In the genomic region with DNA sequence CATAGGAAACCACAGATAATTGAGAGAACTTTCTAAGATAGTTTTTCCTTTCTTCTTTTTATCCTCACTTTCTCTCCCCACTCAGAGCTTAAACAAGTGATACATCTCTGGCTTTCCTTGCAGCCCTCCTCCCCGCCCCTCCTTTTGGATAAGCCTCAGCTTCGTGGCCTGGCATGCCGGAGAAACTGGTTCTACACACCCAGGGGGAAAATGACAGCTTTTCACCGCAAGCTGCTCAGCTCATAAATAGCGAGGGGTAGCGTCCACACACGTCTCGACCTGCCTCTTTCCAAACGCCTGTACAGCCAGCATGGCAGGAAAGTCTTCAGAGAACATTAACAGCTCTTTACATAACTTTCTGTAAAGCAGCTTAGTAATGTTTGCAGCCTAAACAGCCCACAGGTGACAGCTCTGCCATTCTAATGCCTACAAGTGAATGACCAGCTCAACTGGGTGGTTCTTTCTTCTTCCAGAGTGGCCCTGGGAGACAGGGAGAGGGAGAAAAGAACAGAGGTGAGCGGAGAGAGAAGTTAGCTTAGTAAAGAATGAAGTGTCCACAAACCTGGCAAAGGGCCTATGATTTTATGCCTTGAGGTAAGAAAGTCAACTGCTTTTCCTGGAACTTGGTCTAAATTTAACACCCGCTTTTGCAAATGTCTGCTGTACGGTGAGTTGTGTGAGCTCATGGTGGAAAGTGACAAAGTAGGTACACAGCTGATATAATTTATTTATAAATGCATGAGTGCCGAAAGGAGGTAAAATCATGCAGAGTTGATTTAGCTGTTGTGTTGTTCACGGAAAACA, we compare ENCODE assay signal across 20 cellular contexts.
DNase-seq lines count a peak whose midpoint lies in the region; ATAC-seq and TF ChIP-seq lines count a peak whose summit lies in the region.
"Had no signal": no experiment of that assay in that cellular context is flagged by ENCODE, and none has a peak within 500 bp of the region (broad histone marks: within the 10 kb centered on the region; RNA-seq: fewer than 3 reads in every experiment).

No MANE protein-coding gene starts in this region.

- no peak overlapping the region for H3K4me3 ChIP-seq in gastrocnemius medialis

- no peaks in the 10 kb centered on the region for H3K36me3 ChIP-seq in gastrocnemius medialis

- H3K27ac Mint-ChIP-seq in glutamatergic neuron (ENCODE audit: unreplicated experiment) = no peak overlapping the region
- H3K27ac Mint-ChIP-seq: activated T-helper 17 cell treated with anti-CD3 and anti-CD28 coated beads, Interleukin-2, amount 50 U/mL, for 72 hours; CD4-positive, alpha-beta T cell; immature natural killer cell; nephron progenitor cell; stimulated activated naive CD8-positive, alpha-beta T cell treated with anti-CD3 and anti-CD28 coated beads, Interleukin-15, amount 100 ng/mL, for 72 hours had no signal

- H3K9me3 ChIP-seq in gastrocnemius medialis = no peaks in the 10 kb centered on the region

- TF ChIP-seq CTCF in 22Rv1 (IDR thresholded peaks at IDR 0.05) = no peak
- TF ChIP-seq CTCF in gastrocnemius medialis (IDR thresholded peaks at IDR 0.05 in 4 of 5, conservative IDR thresholded peaks at IDR 0.05 in 1 of 5) = no peak
- TF ChIP-seq CTCF in glutamatergic neuron (IDR thresholded peaks at IDR 0.05; ENCODE audit: partially characterized antibody, unreplicated experiment) = no peak

- H3K27me3 ChIP-seq in gastrocnemius medialis = no peaks in the 10 kb centered on the region

- no peak for TF ChIP-seq POLR2A in gastrocnemius medialis (IDR thresholded peaks at IDR 0.05)

- in situ Hi-C loops in gastrocnemius medialis (cut with MboI; ENCODE audit: low sequenced_read_pairs in 4 of 4) = no loop called here

- DNase-seq in NCI-H1105 treated with DMSO at 0.1 percent for 48 hours (lab: John Stamatoyannopoulos, UW) (peak; percentile 88), astrocyte of the hippocampus (ENCODE audit: low read depth, low spot score) (peak; percentile 16), kidney tubule cell (ENCODE audit: low spot score) (peak; percentile 14), gastrocnemius medialis (no peak), glutamatergic neuron (no peak), hippocampal formation (lab: John Stamatoyannopoulos, UW) (no peak)
- DNase-seq: activated CD8-positive, alpha-beta memory T cell treated with anti-CD3 and anti-CD28 coated beads for 24 hours; CD4-positive, alpha-beta T cell; central memory CD4-positive, alpha-beta T cell; EL; foreskin melanocyte; immature natural killer cell; mesenchymal stem cell; NCI-H187; nephron progenitor cell; stimulated activated naive CD8-positive, alpha-beta T cell treated with anti-CD3 and anti-CD28 coated beads, Interleukin-15, amount 100 ng/mL, for 72 hours; T-helper 1 cell had no signal

- intact Hi-C loops in gastrocnemius medialis (cut with DNase I; ENCODE audit: low total_unique reads) = no loop called here

- H3K27me3 Mint-ChIP-seq in glutamatergic neuron (ENCODE audit: unreplicated experiment) = no peaks in the 10 kb centered on the region
- H3K27me3 Mint-ChIP-seq: CD4-positive, alpha-beta T cell; stimulated activated naive CD8-positive, alpha-beta T cell treated with anti-CD3 and anti-CD28 coated beads, Interleukin-15, amount 100 ng/mL, for 72 hours had no signal

- no peak overlapping the region for H3K4me3 Mint-ChIP-seq in glutamatergic neuron (ENCODE audit: unreplicated experiment)
- H3K4me3 Mint-ChIP-seq: activated T-helper 17 cell treated with anti-CD3 and anti-CD28 coated beads, Interleukin-2, amount 50 U/mL, for 72 hours; CD4-positive, alpha-beta T cell; immature natural killer cell; nephron progenitor cell; stimulated activated naive CD8-positive, alpha-beta T cell treated with anti-CD3 and anti-CD28 coated beads, Interleukin-15, amount 100 ng/mL, for 72 hours had no signal

- H3K9me3 Mint-ChIP-seq in glutamatergic neuron (ENCODE audit: unreplicated experiment) = no peaks in the 10 kb centered on the region
- H3K9me3 Mint-ChIP-seq: CD4-positive, alpha-beta T cell had no signal

- H3K36me3 Mint-ChIP-seq in glutamatergic neuron (ENCODE audit: unreplicated experiment) = peaks cover 4% of the 10 kb centered on the region
- H3K36me3 Mint-ChIP-seq: immature natural killer cell had no signal

- H3K27ac ChIP-seq in 22Rv1 = peak overlapping the region; percentile 97
- H3K27ac ChIP-seq in gastrocnemius medialis = no peak overlapping the region

- ATAC-seq in gastrocnemius medialis (no peak), HG03097 (IDR thresholded peaks at IDR 0.05; ENCODE audit: low FRiP score, unreplicated experiment) (no peak)
- ATAC-seq: activated T-helper 17 cell treated with anti-CD3 and anti-CD28 coated beads, Interleukin-2, amount 50 U/mL, for 72 hours; stimulated activated naive CD8-positive, alpha-beta T cell treated with anti-CD3 and anti-CD28 coated beads, Interleukin-15, amount 100 ng/mL, for 72 hours had no signal

- no peaks in the 10 kb centered on the region for H3K4me1 Mint-ChIP-seq in glutamatergic neuron (ENCODE audit: low read depth, unreplicated experiment)
- H3K4me1 Mint-ChIP-seq: activated T-helper 17 cell treated with anti-CD3 and anti-CD28 coated beads, Interleukin-2, amount 50 U/mL, for 72 hours; immature natural killer cell; nephron progenitor cell; stimulated activated naive CD8-positive, alpha-beta T cell treated with anti-CD3 and anti-CD28 coated beads, Interleukin-15, amount 100 ng/mL, for 72 hours had no signal

- H3K4me1 ChIP-seq in gastrocnemius medialis = no peaks in the 10 kb centered on the region

Comparison
In these comparisons a context has a peak if more than half of its experiments do, and no peak if none do; other contexts are left out.
1. DNase-seq: peak in NCI-H1105 treated with DMSO at 0.1 percent for 48 hours (single experiment), astrocyte of the hippocampus (single experiment) and kidney tubule cell (single experiment); none in gastrocnemius medialis (0 of 2), glutamatergic neuron (single experiment) and hippocampal formation (0 of 2).